ENCODE assay signal across 14 cellular contexts in genomic region chr1:177817969-177818872, GRCh38.
DNase-seq lines count a peak whose midpoint lies in the region; ATAC-seq and TF ChIP-seq lines count a peak whose summit lies in the region.
"Had no signal": no experiment of that assay in that cellular context is flagged by ENCODE, and none has a peak within 500 bp of the region (broad histone marks: within the 10 kb centered on the region; RNA-seq: fewer than 3 reads in every experiment).

No MANE protein-coding gene starts in this region.

- no peaks in the 10 kb centered on the region for H3K27me3 ChIP-seq in ascending aorta
- no peaks in the 10 kb centered on the region for H3K27me3 ChIP-seq in smooth muscle cell (ENCODE audit: low read depth)

- H2AFZ ChIP-seq in smooth muscle cell (ENCODE audit: low read depth), result no peak overlapping the region

- peak; percentile 98 for ATAC-seq in GM18511 (IDR thresholded peaks at IDR 0.05; ENCODE audit: unreplicated experiment)
- ATAC-seq in GM21423 (IDR thresholded peaks at IDR 0.05; ENCODE audit: unreplicated experiment), result peak; percentile 82
- ATAC-seq in HG03097 (IDR thresholded peaks at IDR 0.05; ENCODE audit: low FRiP score, unreplicated experiment), result peak; percentile 93
- ATAC-seq: PC-3 had no signal

- no peaks in the 10 kb centered on the region for H3K79me2 ChIP-seq in smooth muscle cell (ENCODE audit: low read depth)

- no peaks in the 10 kb centered on the region for H3K9me3 ChIP-seq in ascending aorta
- H3K9me3 ChIP-seq in smooth muscle cell (replicated peaks; ENCODE audit: low read depth), result no peaks in the 10 kb centered on the region

- H3K4me1 ChIP-seq in ascending aorta, result no peaks in the 10 kb centered on the region
- no peaks in the 10 kb centered on the region for H3K4me1 ChIP-seq in smooth muscle cell (ENCODE audit: low read depth)

- DNase-seq in epithelial cell of proximal tubule (ENCODE audit: low read depth) (peak; percentile 56), ascending aorta (ENCODE audit: low spot score in 2 of 2) (no peak), NCI-H1105 (lab: John Stamatoyannopoulos, UW) (no peak), smooth muscle cell (lab: John Stamatoyannopoulos, UW; ENCODE audit: unreplicated experiment) (no peak), COLO829 (ENCODE audit: low spot score) (no peak)
- DNase-seq: activated naive CD4-positive, alpha-beta T cell; CD8-positive, alpha-beta memory T cell; dermis blood vessel endothelial cell; head of caudate nucleus; PC-3 had no signal

- WGBS in smooth muscle cell (ENCODE audit: low lambda C conversion rate), result 80% methylated on average over 7 of the region's 7 CpGs

- intact Hi-C loops in ascending aorta (cut with DNase I), result no loop called here

- TF ChIP-seq CTCF in epithelial cell of proximal tubule (conservative IDR thresholded peaks at IDR 0.05; ENCODE audit: low read depth, low read length), result no peak
- TF ChIP-seq CTCF in ascending aorta (IDR thresholded peaks at IDR 0.05), result no peak
- no peak for TF ChIP-seq CTCF in smooth muscle cell (IDR thresholded peaks at IDR 0.05; ENCODE audit: borderline replicate concordance, insufficient read depth, poor library complexity, severe bottlenecking)

- H3K27ac ChIP-seq in ascending aorta (no peak overlapping the region), smooth muscle cell (ENCODE audit: low read depth) (no peak overlapping the region)
- H3K27ac ChIP-seq: VCaP had no signal

- H3K4me3 ChIP-seq in epithelial cell of proximal tubule (ENCODE audit: low read depth, low read length) (no peak overlapping the region), ascending aorta (no peak overlapping the region), smooth muscle cell (no peak overlapping the region)

- no peaks in the 10 kb centered on the region for H4K20me1 ChIP-seq in smooth muscle cell (ENCODE audit: low read depth)

- no peak overlapping the region for H3K4me2 ChIP-seq in smooth muscle cell

- no peaks in the 10 kb centered on the region for H3F3A ChIP-seq in smooth muscle cell (ENCODE audit: low read depth)

- no peak overlapping the region for H3K9ac ChIP-seq in smooth muscle cell (ENCODE audit: low read depth)

- no peaks in the 10 kb centered on the region for H3K36me3 ChIP-seq in ascending aorta
- H3K36me3 ChIP-seq in smooth muscle cell (ENCODE audit: low read depth), result no peaks in the 10 kb centered on the region
